10 cellular contexts compared by ENCODE assay signal in the genomic region with DNA sequence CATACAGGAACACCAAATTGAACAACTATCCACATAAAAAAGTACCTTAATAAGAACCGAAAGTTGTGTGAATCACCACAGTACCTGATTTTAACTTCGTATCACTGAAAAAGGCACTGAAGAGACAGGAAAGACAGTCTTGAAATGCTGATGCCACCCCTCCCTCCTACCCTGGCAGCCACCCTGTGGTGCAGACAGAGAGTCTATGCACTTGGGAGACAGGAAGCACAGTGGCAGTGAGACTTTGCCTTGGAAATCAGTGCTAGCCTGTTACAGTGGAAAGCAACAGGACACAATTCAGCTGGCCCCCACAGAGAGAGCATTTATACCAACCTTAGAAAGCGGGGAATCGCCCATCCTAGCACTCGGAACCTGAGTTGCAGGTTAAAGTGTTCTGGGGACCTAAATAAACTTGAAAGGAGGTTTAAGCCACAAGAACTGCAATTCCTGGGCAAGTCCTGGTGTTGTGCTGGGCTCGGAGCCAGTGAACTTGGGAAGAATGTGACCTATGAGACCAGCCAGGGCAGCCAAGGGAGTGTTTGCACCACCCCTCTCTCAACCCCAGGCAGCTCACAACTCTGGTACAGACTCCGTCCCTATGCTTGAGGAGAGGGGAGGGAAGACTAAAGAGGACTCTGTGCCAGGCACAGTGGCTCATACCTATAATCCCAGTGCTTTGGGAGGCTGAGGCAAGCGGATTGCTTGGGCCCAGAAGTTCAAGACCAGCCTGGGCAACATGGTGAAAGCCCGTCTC.
DNase-seq lines count a peak whose midpoint lies in the region; ATAC-seq and TF ChIP-seq lines count a peak whose summit lies in the region.
"Had no signal": no experiment of that assay in that cellular context is flagged by ENCODE, and none has a peak within 500 bp of the region (broad histone marks: within the 10 kb centered on the region; RNA-seq: fewer than 3 reads in every experiment).

No MANE protein-coding gene starts in this region.

- no peak overlapping the region; the same call in 1 of the 2 replicates for H3K14ac ChIP-seq in IMR-90 (replicated peaks; ENCODE audit: low read depth, low read length)

- H3K4me1 ChIP-seq in A673 (ENCODE audit: insufficient read depth, low read length, poor library complexity, severe bottlenecking) (no peaks in the 10 kb centered on the region), IMR-90 (ENCODE audit: control insufficient read depth, insufficient read depth, low read length) (peaks cover 10% of the 10 kb centered on the region)

- H4K5ac ChIP-seq in IMR-90 (ENCODE audit: low read depth, low read length): no peak overlapping the region

- WGBS in IMR-90 (ENCODE audit: extremely low coverage in 2 of 2, insufficient read length in 1 of 2), 2 experiments: no CpG with 5 or more reads among the region's 9 CpGs

- no peak overlapping the region for H3K27ac ChIP-seq in A673 (ENCODE audit: low read depth, low read length, poor library complexity, severe bottlenecking)
- H3K27ac ChIP-seq in IMR-90 (ENCODE audit: insufficient read depth, low read length): no peak overlapping the region

- H3K23ac ChIP-seq in IMR-90 (ENCODE audit: low read depth, low read length): no peak overlapping the region

- no TSS peak for BruUV-seq in A673 (replicated peaks; lab: Mats Ljungman, UMichigan)
- BruUV-seq in IMR-90 (replicated peaks; lab: Mats Ljungman, UMichigan): no TSS peak

- peaks cover 15% of the 10 kb centered on the region; the same call in 1 of the 2 replicates for H3K9me1 ChIP-seq in IMR-90 (ENCODE audit: insufficient read depth, low read length)

- TF ChIP-seq RAD21 in IMR-90 (IDR thresholded peaks at IDR 0.05; ENCODE audit: low read length): no peak

- TF ChIP-seq POLR2A in IMR-90 (IDR thresholded peaks at IDR 0.05; ENCODE audit: low read depth, low read length): no peak

- no peak overlapping the region for H3K4me2 ChIP-seq in IMR-90 (ENCODE audit: low read depth, low read length)

- H3K36me3 ChIP-seq in A673 (ENCODE audit: insufficient read depth, low read length, poor library complexity, severe bottlenecking): no peaks in the 10 kb centered on the region
- no peaks in the 10 kb centered on the region for H3K36me3 ChIP-seq in IMR-90 (ENCODE audit: control insufficient read depth, insufficient read depth, low read length)

- H3K4me3 ChIP-seq in A673 (ENCODE audit: low read depth, low read length, poor library complexity, severe bottlenecking) (no peak overlapping the region), IMR-90 (ENCODE audit: insufficient read depth, low read depth, low read length) (no peak overlapping the region)

- H3K18ac ChIP-seq in IMR-90 (ENCODE audit: low read depth, low read length): no peak overlapping the region

- no peak overlapping the region for H4K8ac ChIP-seq in IMR-90 (ENCODE audit: low read depth in 2 of 2, low read length in 2 of 2)

- no peak overlapping the region for H2BK5ac ChIP-seq in IMR-90 (ENCODE audit: low read depth, low read length, poor library complexity, severe bottlenecking)

- dilution Hi-C loops in IMR-90 (cut with HindIII; ENCODE audit: low sequenced_read_pairs, unreplicated experiment): no loop called here

- H4K91ac ChIP-seq in IMR-90 (ENCODE audit: insufficient read depth, low read depth, low read length): no peak overlapping the region

- H3K9me3 ChIP-seq in A673 (ENCODE audit: low read depth, low read length, poor library complexity, severe bottlenecking) (peaks cover 8% of the 10 kb centered on the region), IMR-90 (ENCODE audit: control insufficient read depth, insufficient read depth, low read length) (no peaks in the 10 kb centered on the region)

- ATAC-seq in IMR-90 (ENCODE audit: low read depth): peak; percentile 95

- no peak for TF ChIP-seq CTCF in A673 (conservative IDR thresholded peaks at IDR 0.05; ENCODE audit: low read depth, low read length)
- no peak for TF ChIP-seq CTCF in IMR-90 (conservative IDR thresholded peaks at IDR 0.05; ENCODE audit: low read depth, low read length)

- no peak overlapping the region for H2AK5ac ChIP-seq in IMR-90 (ENCODE audit: low read depth, low read length)

- in situ Hi-C loops in IMR-90 (cut with MboI; ENCODE audit: low sequenced_read_pairs): no loop called here

- POLR2A ChIA-PET in A673 (lab: Charles Lee; ENCODE audit: low non-redundant PET) (no interaction called here), IMR-90 (lab: Charles Lee; ENCODE audit: unreplicated experiment) (no interaction called here)

- H2BK120ac ChIP-seq in IMR-90 (ENCODE audit: low read depth, low read length): no peak overlapping the region

- DNase-seq in A673 (ENCODE audit: low spot score): peak; percentile 4
- DNase-seq in IMR-90: peak; percentile 55
- DNase-seq in fibroblast of gingiva (ENCODE audit: low read depth): peak; percentile 82
- peak; percentile 80 for DNase-seq in mucosa of gallbladder (ENCODE audit: low spot score)
- DNase-seq in occipital lobe (lab: John Stamatoyannopoulos, UW): no peak
- DNase-seq in pons (ENCODE audit: low spot score): no peak
- DNase-seq in central memory CD4-positive, alpha-beta T cell: no peak
- DNase-seq in SKM-1 (lab: John Stamatoyannopoulos, UW; ENCODE audit: unreplicated experiment): no peak
- DNase-seq: CD4-positive, alpha-beta memory T cell; KG1 had no signal

- H2AFZ ChIP-seq in IMR-90 (replicated peaks; ENCODE audit: low read length, poor library complexity): peak overlapping the region; percentile 65

- H3K4ac ChIP-seq in IMR-90 (ENCODE audit: low read depth, low read length): no peak overlapping the region

- intact Hi-C loops in A673 (cut with micrococcal nuclease; ENCODE audit: unreplicated experiment): no loop called here
- intact Hi-C loops in IMR-90 (cut with micrococcal nuclease): loop anchor here (10.0 kb wide), 1 partner anchor 232 kb away; no protein-coding TSS in a partner anchor

- no peak overlapping the region for H3K9ac ChIP-seq in IMR-90 (ENCODE audit: low read depth, low read length)

- no peaks in the 10 kb centered on the region for H4K20me1 ChIP-seq in IMR-90 (ENCODE audit: insufficient read depth, low read length)

- CTCF ChIA-PET in A673 (lab: Charles Lee): interaction anchor here (0.6 kb wide), 1 partner anchor 1945 kb away, joined by 7 read pairs; no protein-coding TSS in a partner anchor
- CTCF ChIA-PET in IMR-90 (lab: Yijun Ruan, JAX): interaction anchor here (1.4 kb wide), 1 partner anchor 9 kb away, joined by 5 read pairs; no protein-coding TSS in a partner anchor

- no peak overlapping the region for H2BK20ac ChIP-seq in IMR-90 (ENCODE audit: low read depth, low read length)

- H3K79me1 ChIP-seq in IMR-90 (ENCODE audit: low read depth in 1 of 2, low read length in 2 of 2): no peaks in the 10 kb centered on the region

- no peak overlapping the region for H3K56ac ChIP-seq in IMR-90 (ENCODE audit: extremely low read depth, insufficient read depth, low read length)

- H3K27me3 ChIP-seq in A673 (replicated peaks; ENCODE audit: insufficient read depth, low read depth, low read length, poor library complexity) (no peaks in the 10 kb centered on the region), IMR-90 (ENCODE audit: control insufficient read depth, insufficient read depth, low read length) (no peaks in the 10 kb centered on the region)

- H2BK15ac ChIP-seq in IMR-90 (ENCODE audit: low read depth, low read length): no peak overlapping the region

- peak overlapping the region; percentile 69 for H2AK9ac ChIP-seq in IMR-90 (replicated peaks; ENCODE audit: low read depth, low read length, poor library complexity)

TF ChIP-seq in IMR-90, 13 proteins besides CTCF, POLR2A, EP300 and RAD21:
- no peak for TF ChIP-seq MAZ (IDR thresholded peaks at IDR 0.05; ENCODE audit: borderline replicate concordance, low read depth, low read length)
- no peak for TF ChIP-seq CHD1 (IDR thresholded peaks at IDR 0.05; ENCODE audit: low read depth, low read length)
- TF ChIP-seq BHLHE40 (IDR thresholded peaks at IDR 0.05; ENCODE audit: low read depth, low read length): no peak
- TF ChIP-seq, protein P1, sequence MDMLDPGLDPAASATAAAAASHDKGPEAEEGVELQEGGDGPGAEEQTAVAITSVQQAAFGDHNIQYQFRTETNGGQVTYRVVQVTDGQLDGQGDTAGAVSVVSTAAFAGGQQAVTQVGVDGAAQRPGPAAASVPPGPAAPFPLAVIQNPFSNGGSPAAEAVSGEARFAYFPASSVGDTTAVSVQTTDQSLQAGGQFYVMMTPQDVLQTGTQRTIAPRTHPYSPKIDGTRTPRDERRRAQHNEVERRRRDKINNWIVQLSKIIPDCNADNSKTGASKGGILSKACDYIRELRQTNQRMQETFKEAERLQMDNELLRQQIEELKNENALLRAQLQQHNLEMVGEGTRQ (IDR thresholded peaks at IDR 0.05; ENCODE audit: low read depth, low read length): no peak
- TF ChIP-seq MXI1 (IDR thresholded peaks at IDR 0.05; ENCODE audit: borderline replicate concordance, low read depth, low read length): no peak
- no peak for TF ChIP-seq SMC3 (IDR thresholded peaks at IDR 0.05; ENCODE audit: low read depth, low read length)

Comparison
In these comparisons a context has a peak if more than half of its experiments do, and no peak if none do; other contexts are left out.
1. DNase-seq: peak in A673 (single experiment), IMR-90 (single experiment), fibroblast of gingiva (single experiment) and mucosa of gallbladder (single experiment); none in occipital lobe (single experiment), pons (single experiment), central memory CD4-positive, alpha-beta T cell (single experiment) and SKM-1 (single experiment).